ENCODE assay signal across 9 cellular contexts in genomic region chr16:4882633-4883285, GRCh38. TPM values are rescaled to one million over a fixed set of nuclear protein-coding genes. Genes with fewer than 3 reads are reported as not detected.
DNase-seq lines count a peak whose midpoint lies in the region; ATAC-seq and TF ChIP-seq lines count a peak whose summit lies in the region.
"Had no signal": no experiment of that assay in that cellular context is flagged by ENCODE, and none has a peak within 500 bp of the region (broad histone marks: within the 10 kb centered on the region; RNA-seq: fewer than 3 reads in every experiment).

No MANE protein-coding gene starts in this region.

- no peak overlapping the region for H2BK5ac ChIP-seq in mesenchymal stem cell (ENCODE audit: low read depth, low read length, poor library complexity, severe bottlenecking)

- peaks cover 51% of the 10 kb centered on the region for H3K36me3 ChIP-seq in mammary epithelial cell (ENCODE audit: insufficient read depth, low read length)
- H3K36me3 ChIP-seq in mesenchymal stem cell (ENCODE audit: control insufficient read depth in 1 of 2, insufficient read depth in 2 of 2, low read depth in 1 of 2, low read length in 2 of 2), result peaks cover 84 to 99% of the 10 kb centered on the region in 2 experiments
- peaks cover 45 to 95% (median 76%) of the 10 kb centered on the region in 4 donors for H3K36me3 ChIP-seq in sigmoid colon

- H3K27ac ChIP-seq in mammary epithelial cell (ENCODE audit: insufficient read depth, low read depth, low read length), result no peak overlapping the region
- H3K27ac ChIP-seq in mesenchymal stem cell (ENCODE audit: low read length, poor library complexity, severe bottlenecking), result peak overlapping the region; percentile 55
- peak overlapping the region in 1 of 4 donors; percentile 17 for H3K27ac ChIP-seq in sigmoid colon

- H2AFZ ChIP-seq in mammary epithelial cell (ENCODE audit: low read depth, low read length) (no peak overlapping the region), mesenchymal stem cell (ENCODE audit: low read depth, low read length) (no peak overlapping the region)

- no peak overlapping the region for H3K18ac ChIP-seq in mesenchymal stem cell (ENCODE audit: low read depth in 1 of 2, low read length in 2 of 2)

- H3K4me1 ChIP-seq in mammary epithelial cell (ENCODE audit: insufficient read depth, low read length) (peaks cover 14% of the 10 kb centered on the region), mesenchymal stem cell (ENCODE audit: control insufficient read depth, insufficient read depth, low read depth, low read length) (peaks cover 17% of the 10 kb centered on the region), sigmoid colon (peaks cover 0 to 16% (median 10%) of the 10 kb centered on the region in 4 donors)

- H2AK5ac ChIP-seq in mesenchymal stem cell (ENCODE audit: low read length, severe bottlenecking), result no peak overlapping the region

- CTCF ChIA-PET in mammary epithelial cell (lab: Charles Lee; ENCODE audit: low non-redundant PET), result interaction anchor here (0.6 kb wide), 1 partner anchor 24 kb away, joined by 3 read pairs; no protein-coding TSS in a partner anchor

- H3K27me3 ChIP-seq in mammary epithelial cell (ENCODE audit: insufficient read depth, low read length), result no peaks in the 10 kb centered on the region
- H3K27me3 ChIP-seq in mesenchymal stem cell (ENCODE audit: control insufficient read depth in 1 of 2, insufficient read depth in 1 of 2, low read length in 2 of 2), result no peaks in the 10 kb centered on the region
- H3K27me3 ChIP-seq in sigmoid colon, result no peaks in the 10 kb centered on the region

- no peak overlapping the region for H3K9ac ChIP-seq in mammary epithelial cell (ENCODE audit: insufficient read depth, low read length)
- no peak overlapping the region for H3K9ac ChIP-seq in mesenchymal stem cell (ENCODE audit: low read length)

- no peak overlapping the region for H3K4ac ChIP-seq in mesenchymal stem cell (ENCODE audit: low read depth in 1 of 2, low read length in 2 of 2)

- no peak overlapping the region for H3K4me3 ChIP-seq in mammary epithelial cell (replicated peaks in 1 of 3; ENCODE audit: insufficient read depth in 1 of 3, low read depth in 2 of 3, low read length in 3 of 3)
- H3K4me3 ChIP-seq in mesenchymal stem cell (ENCODE audit: insufficient read depth in 1 of 2, low read depth in 1 of 2, low read length in 2 of 2), result no peak overlapping the region
- no peak overlapping the region for H3K4me3 ChIP-seq in sigmoid colon

- intact Hi-C loops in mammary epithelial cell (cut with micrococcal nuclease), result loop anchor here (1.0 to 2.0 kb wide), 4 partner anchors 34 to 74 kb away; partner anchors contain the start of gene PPL
- intact Hi-C loops in sigmoid colon (cut with DNase I), result no loop called here

- no peak for TF ChIP-seq EP300 in sigmoid colon (IDR thresholded peaks at IDR 0.05)

- H3K79me1 ChIP-seq in mesenchymal stem cell (replicated peaks; ENCODE audit: low read length, poor library complexity, severe bottlenecking), result peaks cover 44% of the 10 kb centered on the region

- ATAC-seq in GM21619 (IDR thresholded peaks at IDR 0.05; ENCODE audit: unreplicated experiment), result no peak

- DNase-seq in DMS153 (lab: John Stamatoyannopoulos, UW) (peak; percentile 71), NCI-H2107 (lab: John Stamatoyannopoulos, UW) (peak; percentile 46), mammary epithelial cell (peak; percentile 93), mesenchymal stem cell (peak; percentile 43), sigmoid colon (no peak), islet precursor cell (no peak), hippocampal formation (lab: John Stamatoyannopoulos, UW) (no peak)
- DNase-seq: caudate nucleus had no signal

- WGBS in mammary epithelial cell (ENCODE audit: low coverage, missing lambda C conversion rate), result 43% methylated on average over 10 of the region's 11 CpGs
- 86% methylated on average over 11 of the region's 11 CpGs for WGBS in mesenchymal stem cell
- 82 to 89% methylated on average over 11 of the region's 11 CpGs for WGBS in sigmoid colon, 2 donors

- dilution Hi-C loops in mammary epithelial cell (cut with HindIII; ENCODE audit: low sequenced_read_pairs), result no loop called here

- no peak overlapping the region for H3K23ac ChIP-seq in mesenchymal stem cell (ENCODE audit: low read length in 2 of 2)

- no peak overlapping the region for H4K91ac ChIP-seq in mesenchymal stem cell (ENCODE audit: low read length)

- TF ChIP-seq POLR2A in sigmoid colon (IDR thresholded peaks at IDR 0.05), result no peak

- no peak overlapping the region for H2BK120ac ChIP-seq in mesenchymal stem cell (ENCODE audit: low read depth, low read length)

- H4K8ac ChIP-seq in mesenchymal stem cell (ENCODE audit: low read length), result no peak overlapping the region

- no peak overlapping the region for H2BK12ac ChIP-seq in mesenchymal stem cell (ENCODE audit: low read length in 2 of 2)

- H3K4me2 ChIP-seq in mammary epithelial cell (ENCODE audit: insufficient read depth, low read depth, low read length), result no peak overlapping the region
- peak overlapping the region; percentile 21 for H3K4me2 ChIP-seq in mesenchymal stem cell (ENCODE audit: low read length, poor library complexity, severe bottlenecking)

- in situ Hi-C loops in mammary epithelial cell (cut with MboI; ENCODE audit: low sequenced_read_pairs in 2 of 2), result no loop called here

- no peaks in the 10 kb centered on the region for H3K79me2 ChIP-seq in mammary epithelial cell (ENCODE audit: insufficient read depth, low read length)

- peaks cover 2% of the 10 kb centered on the region for H4K20me1 ChIP-seq in mammary epithelial cell (ENCODE audit: insufficient read depth, low read length)

- BruUV-seq in mammary epithelial cell (replicated peaks; lab: Mats Ljungman, UMichigan), result TSS peak; percentile 59

- H3K9me3 ChIP-seq in mammary epithelial cell (replicated peaks; ENCODE audit: insufficient read depth, low read length), result no peaks in the 10 kb centered on the region
- H3K9me3 ChIP-seq in mesenchymal stem cell (ENCODE audit: control insufficient read depth, low read length), result no peaks in the 10 kb centered on the region
- H3K9me3 ChIP-seq in sigmoid colon, result no peaks in the 10 kb centered on the region

- no peak for TF ChIP-seq CTCF in mammary epithelial cell (conservative IDR thresholded peaks at IDR 0.05 in 1 of 2, IDR thresholded peaks at IDR 0.05 in 1 of 2; ENCODE audit: extremely low read depth in 1 of 2, insufficient read depth in 1 of 2, low read depth in 1 of 2, low read length in 2 of 2)
- no peak for TF ChIP-seq CTCF in sigmoid colon (IDR thresholded peaks at IDR 0.05)

- no peak overlapping the region for H2BK15ac ChIP-seq in mesenchymal stem cell (ENCODE audit: low read depth, poor library complexity, severe bottlenecking)

- no peak overlapping the region for H3K14ac ChIP-seq in mesenchymal stem cell (ENCODE audit: low read length in 2 of 2)

RNA-seq across cellular contexts. Expression of gene UBN1, which starts 35.5 kb away (rescaled TPM):
- total RNA-seq in mammary epithelial cell (10 to 100 TPM; 23.7 to 37.2 TPM), sigmoid colon (10 to 100 TPM; 16.4 to 27.7 (median 17.8) TPM)
- polyA plus RNA-seq in mammary epithelial cell (16.5 TPM), sigmoid colon (10 to 100 TPM in 2 of 3 donors, 1 to 10 TPM in 1; 8.4 to 24.1 (median 17.8) TPM)
- 96.1 TPM for polyA minus RNA-seq in mammary epithelial cell
- 24.0 TPM for polyA plus RNA-seq in mesenchymal stem cell (2013, experiment 1 of 2)
- 23.4 TPM for polyA plus RNA-seq in mesenchymal stem cell (2013, experiment 2 of 2)

RNA-seq across cellular contexts. Expression of gene GLYR1, which starts 35.7 kb away (rescaled TPM):
- total RNA-seq in mammary epithelial cell, result 10 to 100 TPM; 38.0 to 67.7 TPM
- 31.3 TPM for polyA plus RNA-seq in mammary epithelial cell
- polyA minus RNA-seq in mammary epithelial cell, result 58.2 TPM
- polyA plus RNA-seq in mesenchymal stem cell (2013, experiment 1 of 2), result 47.2 TPM
- polyA plus RNA-seq in mesenchymal stem cell (2013, experiment 2 of 2), result 44.9 TPM
- 10 to 100 TPM; 56.7 to 67.3 (median 59.9) TPM for total RNA-seq in sigmoid colon
- polyA plus RNA-seq in sigmoid colon, result 10 to 100 TPM; 48.0 to 70.5 (median 70.3) TPM

RNA-seq across cellular contexts. Expression of gene PPL, which starts 54.2 kb away (rescaled TPM):
- total RNA-seq in mammary epithelial cell (10 to 100 TPM; 58.1 to 73.2 TPM), sigmoid colon (10 to 100 TPM; 10.3 to 42.9 (median 37.0) TPM)
- polyA plus RNA-seq in mammary epithelial cell (43.0 TPM), sigmoid colon (10 to 100 TPM in 1 of 3 donors, 1 to 10 TPM in 2; 4.6 to 27.0 (median 8.3) TPM)
- 138 TPM for polyA minus RNA-seq in mammary epithelial cell
- 0.46 TPM for polyA plus RNA-seq in mesenchymal stem cell (2013, experiment 1 of 2)
- 0.47 TPM for polyA plus RNA-seq in mesenchymal stem cell (2013, experiment 2 of 2)

Comparison
In these comparisons a context has a peak if more than half of its experiments do, and no peak if none do; other contexts are left out.
1. DNase-seq: peak in DMS153 (single experiment), NCI-H2107 (single experiment), mammary epithelial cell (single experiment) and mesenchymal stem cell (single experiment); none in sigmoid colon (single experiment), islet precursor cell (single experiment) and hippocampal formation (0 of 2).